1 cellular context compared by ENCODE assay signal in genomic region chr7:30134523-30135270, GRCh38.
TF ChIP-seq lines count a peak whose summit lies in the region.

Gene MTURN (plus strand): TSS chr7:30134986. CDS start chr7:30135137, 151 bp downstream.

TF ChIP-seq in WTC11, 78 proteins besides CTCF, POLR2A, EP300 and RAD21 (continued from another document and continues in another):
- TF ChIP-seq, protein P1, sequence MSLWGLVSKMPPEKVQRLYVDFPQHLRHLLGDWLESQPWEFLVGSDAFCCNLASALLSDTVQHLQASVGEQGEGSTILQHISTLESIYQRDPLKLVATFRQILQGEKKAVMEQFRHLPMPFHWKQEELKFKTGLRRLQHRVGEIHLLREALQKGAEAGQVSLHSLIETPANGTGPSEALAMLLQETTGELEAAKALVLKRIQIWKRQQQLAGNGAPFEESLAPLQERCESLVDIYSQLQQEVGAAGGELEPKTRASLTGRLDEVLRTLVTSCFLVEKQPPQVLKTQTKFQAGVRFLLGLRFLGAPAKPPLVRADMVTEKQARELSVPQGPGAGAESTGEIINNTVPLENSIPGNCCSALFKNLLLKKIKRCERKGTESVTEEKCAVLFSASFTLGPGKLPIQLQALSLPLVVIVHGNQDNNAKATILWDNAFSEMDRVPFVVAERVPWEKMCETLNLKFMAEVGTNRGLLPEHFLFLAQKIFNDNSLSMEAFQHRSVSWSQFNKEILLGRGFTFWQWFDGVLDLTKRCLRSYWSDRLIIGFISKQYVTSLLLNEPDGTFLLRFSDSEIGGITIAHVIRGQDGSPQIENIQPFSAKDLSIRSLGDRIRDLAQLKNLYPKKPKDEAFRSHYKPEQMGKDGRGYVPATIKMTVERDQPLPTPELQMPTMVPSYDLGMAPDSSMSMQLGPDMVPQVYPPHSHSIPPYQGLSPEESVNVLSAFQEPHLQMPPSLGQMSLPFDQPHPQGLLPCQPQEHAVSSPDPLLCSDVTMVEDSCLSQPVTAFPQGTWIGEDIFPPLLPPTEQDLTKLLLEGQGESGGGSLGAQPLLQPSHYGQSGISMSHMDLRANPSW (CRISPR knock-in tag; conservative IDR thresholded peaks at IDR 0.05; ENCODE audit: low read depth): no peak
- no peak for TF ChIP-seq TEAD4 (CRISPR knock-in tag; IDR thresholded peaks at IDR 0.05)
- TF ChIP-seq, protein P2, sequence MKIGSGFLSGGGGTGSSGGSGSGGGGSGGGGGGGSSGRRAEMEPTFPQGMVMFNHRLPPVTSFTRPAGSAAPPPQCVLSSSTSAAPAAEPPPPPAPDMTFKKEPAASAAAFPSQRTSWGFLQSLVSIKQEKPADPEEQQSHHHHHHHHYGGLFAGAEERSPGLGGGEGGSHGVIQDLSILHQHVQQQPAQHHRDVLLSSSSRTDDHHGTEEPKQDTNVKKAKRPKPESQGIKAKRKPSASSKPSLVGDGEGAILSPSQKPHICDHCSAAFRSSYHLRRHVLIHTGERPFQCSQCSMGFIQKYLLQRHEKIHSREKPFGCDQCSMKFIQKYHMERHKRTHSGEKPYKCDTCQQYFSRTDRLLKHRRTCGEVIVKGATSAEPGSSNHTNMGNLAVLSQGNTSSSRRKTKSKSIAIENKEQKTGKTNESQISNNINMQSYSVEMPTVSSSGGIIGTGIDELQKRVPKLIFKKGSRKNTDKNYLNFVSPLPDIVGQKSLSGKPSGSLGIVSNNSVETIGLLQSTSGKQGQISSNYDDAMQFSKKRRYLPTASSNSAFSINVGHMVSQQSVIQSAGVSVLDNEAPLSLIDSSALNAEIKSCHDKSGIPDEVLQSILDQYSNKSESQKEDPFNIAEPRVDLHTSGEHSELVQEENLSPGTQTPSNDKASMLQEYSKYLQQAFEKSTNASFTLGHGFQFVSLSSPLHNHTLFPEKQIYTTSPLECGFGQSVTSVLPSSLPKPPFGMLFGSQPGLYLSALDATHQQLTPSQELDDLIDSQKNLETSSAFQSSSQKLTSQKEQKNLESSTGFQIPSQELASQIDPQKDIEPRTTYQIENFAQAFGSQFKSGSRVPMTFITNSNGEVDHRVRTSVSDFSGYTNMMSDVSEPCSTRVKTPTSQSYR (CRISPR knock-in tag; IDR thresholded peaks at IDR 0.05): no peak
- TF ChIP-seq, protein P3, sequence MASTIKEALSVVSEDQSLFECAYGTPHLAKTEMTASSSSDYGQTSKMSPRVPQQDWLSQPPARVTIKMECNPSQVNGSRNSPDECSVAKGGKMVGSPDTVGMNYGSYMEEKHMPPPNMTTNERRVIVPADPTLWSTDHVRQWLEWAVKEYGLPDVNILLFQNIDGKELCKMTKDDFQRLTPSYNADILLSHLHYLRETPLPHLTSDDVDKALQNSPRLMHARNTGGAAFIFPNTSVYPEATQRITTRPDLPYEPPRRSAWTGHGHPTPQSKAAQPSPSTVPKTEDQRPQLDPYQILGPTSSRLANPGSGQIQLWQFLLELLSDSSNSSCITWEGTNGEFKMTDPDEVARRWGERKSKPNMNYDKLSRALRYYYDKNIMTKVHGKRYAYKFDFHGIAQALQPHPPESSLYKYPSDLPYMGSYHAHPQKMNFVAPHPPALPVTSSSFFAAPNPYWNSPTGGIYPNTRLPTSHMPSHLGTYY (CRISPR knock-in tag; IDR thresholded peaks at IDR 0.05): no peak
- TF ChIP-seq EMX1 (CRISPR knock-in tag; IDR thresholded peaks at IDR 0.05): no peak
- TF ChIP-seq FOXJ3 (CRISPR knock-in tag; IDR thresholded peaks at IDR 0.05; ENCODE audit: borderline replicate concordance): no peak
- TF ChIP-seq JAZF1 (CRISPR knock-in tag; IDR thresholded peaks at IDR 0.05): no peak
- TF ChIP-seq SMAD4 (CRISPR knock-in tag; IDR thresholded peaks at IDR 0.05): no peak
- no peak for TF ChIP-seq JUN (CRISPR knock-in tag; IDR thresholded peaks at IDR 0.05)
- TF ChIP-seq, protein P4, sequence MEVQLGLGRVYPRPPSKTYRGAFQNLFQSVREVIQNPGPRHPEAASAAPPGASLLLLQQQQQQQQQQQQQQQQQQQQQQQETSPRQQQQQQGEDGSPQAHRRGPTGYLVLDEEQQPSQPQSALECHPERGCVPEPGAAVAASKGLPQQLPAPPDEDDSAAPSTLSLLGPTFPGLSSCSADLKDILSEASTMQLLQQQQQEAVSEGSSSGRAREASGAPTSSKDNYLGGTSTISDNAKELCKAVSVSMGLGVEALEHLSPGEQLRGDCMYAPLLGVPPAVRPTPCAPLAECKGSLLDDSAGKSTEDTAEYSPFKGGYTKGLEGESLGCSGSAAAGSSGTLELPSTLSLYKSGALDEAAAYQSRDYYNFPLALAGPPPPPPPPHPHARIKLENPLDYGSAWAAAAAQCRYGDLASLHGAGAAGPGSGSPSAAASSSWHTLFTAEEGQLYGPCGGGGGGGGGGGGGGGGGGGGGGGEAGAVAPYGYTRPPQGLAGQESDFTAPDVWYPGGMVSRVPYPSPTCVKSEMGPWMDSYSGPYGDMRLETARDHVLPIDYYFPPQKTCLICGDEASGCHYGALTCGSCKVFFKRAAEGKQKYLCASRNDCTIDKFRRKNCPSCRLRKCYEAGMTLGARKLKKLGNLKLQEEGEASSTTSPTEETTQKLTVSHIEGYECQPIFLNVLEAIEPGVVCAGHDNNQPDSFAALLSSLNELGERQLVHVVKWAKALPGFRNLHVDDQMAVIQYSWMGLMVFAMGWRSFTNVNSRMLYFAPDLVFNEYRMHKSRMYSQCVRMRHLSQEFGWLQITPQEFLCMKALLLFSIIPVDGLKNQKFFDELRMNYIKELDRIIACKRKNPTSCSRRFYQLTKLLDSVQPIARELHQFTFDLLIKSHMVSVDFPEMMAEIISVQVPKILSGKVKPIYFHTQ (CRISPR knock-in tag; IDR thresholded peaks at IDR 0.05): no peak
- no peak for TF ChIP-seq SMAD3 (CRISPR knock-in tag; IDR thresholded peaks at IDR 0.05; ENCODE audit: borderline replicate concordance)
- no peak for TF ChIP-seq GRHL2 (CRISPR knock-in tag; IDR thresholded peaks at IDR 0.05; ENCODE audit: insufficient replicate concordance, severe bottlenecking)
- TF ChIP-seq, protein P5, sequence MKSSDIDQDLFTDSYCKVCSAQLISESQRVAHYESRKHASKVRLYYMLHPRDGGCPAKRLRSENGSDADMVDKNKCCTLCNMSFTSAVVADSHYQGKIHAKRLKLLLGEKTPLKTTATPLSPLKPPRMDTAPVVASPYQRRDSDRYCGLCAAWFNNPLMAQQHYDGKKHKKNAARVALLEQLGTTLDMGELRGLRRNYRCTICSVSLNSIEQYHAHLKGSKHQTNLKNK (CRISPR knock-in tag; IDR thresholded peaks at IDR 0.05): no peak
- no peak for TF ChIP-seq MLX (CRISPR knock-in tag; IDR thresholded peaks at IDR 0.05)
- TF ChIP-seq, protein P6, sequence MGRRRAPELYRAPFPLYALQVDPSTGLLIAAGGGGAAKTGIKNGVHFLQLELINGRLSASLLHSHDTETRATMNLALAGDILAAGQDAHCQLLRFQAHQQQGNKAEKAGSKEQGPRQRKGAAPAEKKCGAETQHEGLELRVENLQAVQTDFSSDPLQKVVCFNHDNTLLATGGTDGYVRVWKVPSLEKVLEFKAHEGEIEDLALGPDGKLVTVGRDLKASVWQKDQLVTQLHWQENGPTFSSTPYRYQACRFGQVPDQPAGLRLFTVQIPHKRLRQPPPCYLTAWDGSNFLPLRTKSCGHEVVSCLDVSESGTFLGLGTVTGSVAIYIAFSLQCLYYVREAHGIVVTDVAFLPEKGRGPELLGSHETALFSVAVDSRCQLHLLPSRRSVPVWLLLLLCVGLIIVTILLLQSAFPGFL (CRISPR knock-in tag; IDR thresholded peaks at IDR 0.05; ENCODE audit: borderline replicate concordance): no peak
- TF ChIP-seq FOXK1 (CRISPR knock-in tag; IDR thresholded peaks at IDR 0.05): no peak
- TF ChIP-seq ZNF396 (CRISPR knock-in tag; IDR thresholded peaks at IDR 0.05; ENCODE audit: borderline replicate concordance): no peak
- TF ChIP-seq CREM (CRISPR knock-in tag; IDR thresholded peaks at IDR 0.05): peak; percentile 89; the same call in 1 of the 2 replicates
- peak; percentile 29 for TF ChIP-seq SP1 (CRISPR knock-in tag; conservative IDR thresholded peaks at IDR 0.05)
- no peak for TF ChIP-seq E2F1 (CRISPR knock-in tag; IDR thresholded peaks at IDR 0.05)
- TF ChIP-seq, protein P7, sequence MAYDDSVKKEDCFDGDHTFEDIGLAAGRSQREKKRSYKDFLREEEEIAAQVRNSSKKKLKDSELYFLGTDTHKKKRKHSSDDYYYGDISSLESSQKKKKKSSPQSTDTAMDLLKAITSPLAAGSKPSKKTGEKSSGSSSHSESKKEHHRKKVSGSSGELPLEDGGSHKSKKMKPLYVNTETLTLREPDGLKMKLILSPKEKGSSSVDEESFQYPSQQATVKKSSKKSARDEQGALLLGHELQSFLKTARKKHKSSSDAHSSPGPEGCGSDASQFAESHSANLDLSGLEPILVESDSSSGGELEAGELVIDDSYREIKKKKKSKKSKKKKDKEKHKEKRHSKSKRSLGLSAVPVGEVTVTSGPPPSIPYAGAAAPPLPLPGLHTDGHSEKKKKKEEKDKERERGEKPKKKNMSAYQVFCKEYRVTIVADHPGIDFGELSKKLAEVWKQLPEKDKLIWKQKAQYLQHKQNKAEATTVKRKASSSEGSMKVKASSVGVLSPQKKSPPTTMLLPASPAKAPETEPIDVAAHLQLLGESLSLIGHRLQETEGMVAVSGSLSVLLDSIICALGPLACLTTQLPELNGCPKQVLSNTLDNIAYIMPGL (CRISPR knock-in tag; IDR thresholded peaks at IDR 0.05): no peak
- peak; percentile 99 for TF ChIP-seq ZBTB21 (CRISPR knock-in tag; IDR thresholded peaks at IDR 0.05; ENCODE audit: borderline replicate concordance)
- TF ChIP-seq, protein P8, sequence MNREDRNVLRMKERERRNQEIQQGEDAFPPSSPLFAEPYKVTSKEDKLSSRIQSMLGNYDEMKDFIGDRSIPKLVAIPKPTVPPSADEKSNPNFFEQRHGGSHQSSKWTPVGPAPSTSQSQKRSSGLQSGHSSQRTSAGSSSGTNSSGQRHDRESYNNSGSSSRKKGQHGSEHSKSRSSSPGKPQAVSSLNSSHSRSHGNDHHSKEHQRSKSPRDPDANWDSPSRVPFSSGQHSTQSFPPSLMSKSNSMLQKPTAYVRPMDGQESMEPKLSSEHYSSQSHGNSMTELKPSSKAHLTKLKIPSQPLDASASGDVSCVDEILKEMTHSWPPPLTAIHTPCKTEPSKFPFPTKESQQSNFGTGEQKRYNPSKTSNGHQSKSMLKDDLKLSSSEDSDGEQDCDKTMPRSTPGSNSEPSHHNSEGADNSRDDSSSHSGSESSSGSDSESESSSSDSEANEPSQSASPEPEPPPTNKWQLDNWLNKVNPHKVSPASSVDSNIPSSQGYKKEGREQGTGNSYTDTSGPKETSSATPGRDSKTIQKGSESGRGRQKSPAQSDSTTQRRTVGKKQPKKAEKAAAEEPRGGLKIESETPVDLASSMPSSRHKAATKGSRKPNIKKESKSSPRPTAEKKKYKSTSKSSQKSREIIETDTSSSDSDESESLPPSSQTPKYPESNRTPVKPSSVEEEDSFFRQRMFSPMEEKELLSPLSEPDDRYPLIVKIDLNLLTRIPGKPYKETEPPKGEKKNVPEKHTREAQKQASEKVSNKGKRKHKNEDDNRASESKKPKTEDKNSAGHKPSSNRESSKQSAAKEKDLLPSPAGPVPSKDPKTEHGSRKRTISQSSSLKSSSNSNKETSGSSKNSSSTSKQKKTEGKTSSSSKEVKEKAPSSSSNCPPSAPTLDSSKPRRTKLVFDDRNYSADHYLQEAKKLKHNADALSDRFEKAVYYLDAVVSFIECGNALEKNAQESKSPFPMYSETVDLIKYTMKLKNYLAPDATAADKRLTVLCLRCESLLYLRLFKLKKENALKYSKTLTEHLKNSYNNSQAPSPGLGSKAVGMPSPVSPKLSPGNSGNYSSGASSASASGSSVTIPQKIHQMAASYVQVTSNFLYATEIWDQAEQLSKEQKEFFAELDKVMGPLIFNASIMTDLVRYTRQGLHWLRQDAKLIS (CRISPR knock-in tag; IDR thresholded peaks at IDR 0.05; ENCODE audit: borderline replicate concordance): no peak
- TF ChIP-seq TCF7 (CRISPR knock-in tag; IDR thresholded peaks at IDR 0.05; ENCODE audit: low read depth): no peak
- peak; percentile 56; the same call in 1 of the 2 replicates for TF ChIP-seq TEAD1 (CRISPR knock-in tag; IDR thresholded peaks at IDR 0.05)
- TF ChIP-seq KAT7 (CRISPR knock-in tag; IDR thresholded peaks at IDR 0.05; ENCODE audit: borderline replicate concordance): no peak
- no peak for TF ChIP-seq NR1H2 (CRISPR knock-in tag; IDR thresholded peaks at IDR 0.05)
- TF ChIP-seq NFYB (CRISPR knock-in tag; conservative IDR thresholded peaks at IDR 0.05; ENCODE audit: low read depth): peak; percentile 85
- TF ChIP-seq ZSCAN18 (CRISPR knock-in tag; IDR thresholded peaks at IDR 0.05): no peak
- TF ChIP-seq HMGA2 (CRISPR knock-in tag; IDR thresholded peaks at IDR 0.05): no peak
- TF ChIP-seq NR3C1 (CRISPR knock-in tag; conservative IDR thresholded peaks at IDR 0.05; ENCODE audit: low read depth): no peak
- TF ChIP-seq RORB (CRISPR knock-in tag; IDR thresholded peaks at IDR 0.05): no peak
